Comparison of ENCODE assay signal across 24 cellular contexts in genomic region chr13:34145061-34145460, GRCh38.
"Had no signal": no experiment of that assay in that cellular context is flagged by ENCODE, and none has a peak within 500 bp of the region (broad histone marks: within the 10 kb centered on the region; RNA-seq: fewer than 3 reads in every experiment).

No MANE protein-coding gene starts in this region.

- H3K9me3 ChIP-seq: adrenal gland, breast epithelium, MG63 had no signal

- DNase-seq: activated CD4-positive, alpha-beta T cell treated with anti-CD3 and anti-CD28 coated beads for 4 hours; activated CD8-positive, alpha-beta memory T cell treated with anti-CD3 and anti-CD28 coated beads, Interleukin-2, amount 50 U/mL, for 4 hours; activated CD8-positive, alpha-beta T cell treated with anti-CD3 and anti-CD28 coated beads for 36 hours; activated gamma-delta T cell treated with Interleukin-2 at 50 U/mL for 16 hours; activated naive CD4-positive, alpha-beta T cell treated with anti-CD3 and anti-CD28 coated beads, Interleukin-2, amount 50 U/mL, for 16 hours; activated naive CD8-positive, alpha-beta T cell treated with anti-CD3 and anti-CD28 coated beads, Interleukin-2, amount 10 ng/mL, durations not matched to agents 7 days and 5 days; activated T-cell treated with anti-CD3 and anti-CD28 coated beads, Interleukin-2, amount 50 U/mL, for 72 hours; adrenal gland; anterior cingulate cortex; caudate nucleus; MG63; MV-4-11; NCI-H1092 treated with DMSO at 0.1 percent for 48 hours; NCI-H1417 treated with DMSO at 0.1 percent for 48 hours; NCI-H187; NCI-H446 treated with DMSO at 0.1 percent for 48 hours; NCI-H524 treated with DMSO at 0.1 percent for 48 hours; NK-92 treated with Interleukin-12 subunit alpha and Interleukin-12 subunit beta, amount 100 ng/mL, for 24 hours; OCI-M1; Right ventricle myocardium superior; RPMI8226 had no signal

- H3K4me1 ChIP-seq: adrenal gland, breast epithelium had no signal

- H3K27ac ChIP-seq: breast epithelium had no signal

- H3K36me3 ChIP-seq: adrenal gland, breast epithelium, MG63 had no signal

- ATAC-seq: activated CD4-positive, CD25-positive, alpha-beta regulatory T cell treated with anti-CD3 and anti-CD28 coated beads, Interleukin-2, amount 50 U/mL, for 24 hours; activated CD8-positive, alpha-beta T cell treated with anti-CD3 and anti-CD28 coated beads for 36 hours; activated T-cell treated with anti-CD3 and anti-CD28 coated beads, Interleukin-2, amount 50 U/mL, for 72 hours; Panc1 had no signal

- H3K4me3 ChIP-seq: adrenal gland, breast epithelium, MG63 had no signal
